In the genomic region with DNA sequence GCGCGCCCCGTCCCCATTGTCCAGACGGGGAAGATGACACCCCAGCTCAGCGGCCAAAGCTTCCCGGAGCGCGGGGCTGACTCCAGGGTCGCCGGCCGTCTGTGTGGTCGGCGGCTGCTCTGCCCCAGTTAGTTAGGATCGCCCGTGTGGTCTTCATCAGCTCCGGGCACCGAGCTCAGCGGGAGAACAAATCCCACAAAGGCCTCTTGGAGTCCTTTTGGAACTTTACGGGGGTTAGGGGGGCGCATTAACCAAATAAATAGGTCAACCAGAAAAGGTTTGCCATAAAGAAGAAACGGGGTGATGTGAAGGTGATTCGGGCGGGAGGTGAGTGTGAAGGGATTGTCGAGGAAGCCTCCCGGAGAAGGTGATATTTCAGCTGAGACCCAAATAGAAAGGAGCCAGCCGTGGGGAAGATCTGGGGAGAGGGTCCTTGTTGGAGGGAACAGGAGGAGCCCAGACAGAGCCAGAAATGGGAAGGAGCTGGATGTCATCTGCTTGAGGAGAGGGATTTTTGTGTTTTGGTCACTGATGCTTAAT, we compare ENCODE assay signal across 8 cellular contexts. TPM values are rescaled to one million over a fixed set of nuclear protein-coding genes. Genes with fewer than 3 reads are reported as not detected.
DNase-seq lines count a peak whose midpoint lies in the region; ATAC-seq, FAIRE-seq and TF ChIP-seq lines count a peak whose summit lies in the region.

No MANE protein-coding gene starts in this region.

- H3K4me1 Mint-ChIP-seq in activated CD4-positive, alpha-beta T cell treated with anti-CD3 and anti-CD28 coated beads for 36 hours, result peaks cover 46% of the 10 kb centered on the region
- peaks cover 16% of the 10 kb centered on the region for H3K4me1 Mint-ChIP-seq in WTC11

- no peak for FAIRE-seq in small intestine (lab: Jason Lieb, UNC)

- no peaks in the 10 kb centered on the region for H3K9me3 Mint-ChIP-seq in activated CD4-positive, alpha-beta T cell treated with anti-CD3 and anti-CD28 coated beads for 36 hours (ENCODE audit: low read depth)
- no peaks in the 10 kb centered on the region for H3K9me3 Mint-ChIP-seq in WTC11

- POLR2A ChIA-PET in activated CD4-positive, alpha-beta T cell treated with anti-CD3 and anti-CD28 coated beads for 36 hours (lab: Charles Lee), result interaction anchor here (0.6 to 2.9 kb wide), 6 partner anchors 10 to 636 kb away, joined by 3 to 24 read pairs (median 6); a partner anchor contains a TSS
- POLR2A ChIA-PET in WTC11 (lab: Charles Lee), result interaction anchor here (0.6 to 1.4 kb wide), 3 partner anchors 110 to 480 kb away, joined by 3 to 6 read pairs (median 5); a partner anchor contains a TSS

- ATAC-seq in activated CD4-positive, alpha-beta T cell treated with anti-CD3 and anti-CD28 coated beads for 36 hours, result no peak
- ATAC-seq in WTC11 (no peak), HG03175 (IDR thresholded peaks at IDR 0.05; ENCODE audit: unreplicated experiment) (no peak)

- H3K4me3 Mint-ChIP-seq in activated CD4-positive, alpha-beta T cell treated with anti-CD3 and anti-CD28 coated beads for 36 hours, result peak overlapping the region; percentile 96
- H3K4me3 Mint-ChIP-seq in WTC11, result peak overlapping the region; percentile 97

- CTCF ChIA-PET in activated CD4-positive, alpha-beta T cell treated with anti-CD3 and anti-CD28 coated beads for 36 hours (lab: Charles Lee), result interaction anchor here (0.6 to 4.4 kb wide), 6 partner anchors 8 to 1797 kb away, joined by 3 to 24 read pairs (median 3); no protein-coding TSS in a partner anchor
- CTCF ChIA-PET in WTC11 (lab: Charles Lee), result interaction anchor here (0.6 to 2.5 kb wide), 6 partner anchors 17 to 347 kb away, joined by 3 to 11 read pairs (median 6); a partner anchor contains a TSS

- WGBS in small intestine, 3 donors, result 1% methylated on average over 23 to 26 of the region's 26 CpGs

- TF ChIP-seq CTCF in WTC11 (IDR thresholded peaks at IDR 0.05), result no peak

- H3K9me3 ChIP-seq in small intestine (ENCODE audit: control insufficient read depth, low read depth), result no peaks in the 10 kb centered on the region

- peak overlapping the region; percentile 96 for H3K27ac Mint-ChIP-seq in activated CD4-positive, alpha-beta T cell treated with anti-CD3 and anti-CD28 coated beads for 36 hours
- peak overlapping the region; percentile 6; the same call in 1 of the 2 replicates for H3K27ac Mint-ChIP-seq in WTC11

- H3K36me3 ChIP-seq in small intestine (ENCODE audit: control insufficient read depth in 2 of 2, insufficient read depth in 2 of 2, low read length in 2 of 2), result no peaks in the 10 kb centered on the region

- DNase-seq in activated CD4-positive, alpha-beta T cell treated with anti-CD3 and anti-CD28 coated beads for 36 hours, result no peak
- no peak for DNase-seq in activated CD4-positive, alpha-beta T cell treated with anti-CD3 and anti-CD28 coated beads for 48 hours
- no peak for DNase-seq in WTC11 (ENCODE audit: low spot score)
- DNase-seq in glomerular visceral epithelial cell (ENCODE audit: extremely low spot score), result peak; percentile 2
- DNase-seq in small intestine, result peak; percentile 19
- no peak for DNase-seq in cerebellar cortex (ENCODE audit: low spot score)
- no peak for DNase-seq in GM03348 (ENCODE audit: low spot score)

- no peaks in the 10 kb centered on the region for H3K27me3 Mint-ChIP-seq in activated CD4-positive, alpha-beta T cell treated with anti-CD3 and anti-CD28 coated beads for 36 hours
- H3K27me3 Mint-ChIP-seq in WTC11 (ENCODE audit: low read depth), result no peaks in the 10 kb centered on the region

- H3K4me3 ChIP-seq in small intestine (ENCODE audit: low read depth in 1 of 2, low read length in 2 of 2), result peak overlapping the region; percentile 93 to 96

- no peaks in the 10 kb centered on the region for H3K27me3 ChIP-seq in small intestine (ENCODE audit: control insufficient read depth in 2 of 2, insufficient read depth in 2 of 2, low read length in 2 of 2)

- peak overlapping the region; percentile 77 to 86 for H3K27ac ChIP-seq in small intestine (ENCODE audit: low read depth in 1 of 2, low read length in 1 of 2)

- peaks cover 20% of the 10 kb centered on the region for H3K36me3 Mint-ChIP-seq in activated CD4-positive, alpha-beta T cell treated with anti-CD3 and anti-CD28 coated beads for 36 hours (ENCODE audit: low read depth)
- no peaks in the 10 kb centered on the region for H3K36me3 Mint-ChIP-seq in WTC11

- intact Hi-C loops in activated CD4-positive, alpha-beta T cell treated with anti-CD3 and anti-CD28 coated beads for 36 hours (cut with DNase I, micrococcal nuclease), result loop anchor here (1.0 to 10.0 kb wide), 15 partner anchors 41 to 852 kb away; a partner anchor contains a TSS

- no peaks in the 10 kb centered on the region for H3K4me1 ChIP-seq in small intestine (ENCODE audit: control insufficient read depth in 2 of 2, insufficient read depth in 1 of 2, low read depth in 1 of 2, low read length in 1 of 2)

TF ChIP-seq in WTC11, 78 proteins besides CTCF, POLR2A, EP300 and RAD21:
- TF ChIP-seq, protein P1, sequence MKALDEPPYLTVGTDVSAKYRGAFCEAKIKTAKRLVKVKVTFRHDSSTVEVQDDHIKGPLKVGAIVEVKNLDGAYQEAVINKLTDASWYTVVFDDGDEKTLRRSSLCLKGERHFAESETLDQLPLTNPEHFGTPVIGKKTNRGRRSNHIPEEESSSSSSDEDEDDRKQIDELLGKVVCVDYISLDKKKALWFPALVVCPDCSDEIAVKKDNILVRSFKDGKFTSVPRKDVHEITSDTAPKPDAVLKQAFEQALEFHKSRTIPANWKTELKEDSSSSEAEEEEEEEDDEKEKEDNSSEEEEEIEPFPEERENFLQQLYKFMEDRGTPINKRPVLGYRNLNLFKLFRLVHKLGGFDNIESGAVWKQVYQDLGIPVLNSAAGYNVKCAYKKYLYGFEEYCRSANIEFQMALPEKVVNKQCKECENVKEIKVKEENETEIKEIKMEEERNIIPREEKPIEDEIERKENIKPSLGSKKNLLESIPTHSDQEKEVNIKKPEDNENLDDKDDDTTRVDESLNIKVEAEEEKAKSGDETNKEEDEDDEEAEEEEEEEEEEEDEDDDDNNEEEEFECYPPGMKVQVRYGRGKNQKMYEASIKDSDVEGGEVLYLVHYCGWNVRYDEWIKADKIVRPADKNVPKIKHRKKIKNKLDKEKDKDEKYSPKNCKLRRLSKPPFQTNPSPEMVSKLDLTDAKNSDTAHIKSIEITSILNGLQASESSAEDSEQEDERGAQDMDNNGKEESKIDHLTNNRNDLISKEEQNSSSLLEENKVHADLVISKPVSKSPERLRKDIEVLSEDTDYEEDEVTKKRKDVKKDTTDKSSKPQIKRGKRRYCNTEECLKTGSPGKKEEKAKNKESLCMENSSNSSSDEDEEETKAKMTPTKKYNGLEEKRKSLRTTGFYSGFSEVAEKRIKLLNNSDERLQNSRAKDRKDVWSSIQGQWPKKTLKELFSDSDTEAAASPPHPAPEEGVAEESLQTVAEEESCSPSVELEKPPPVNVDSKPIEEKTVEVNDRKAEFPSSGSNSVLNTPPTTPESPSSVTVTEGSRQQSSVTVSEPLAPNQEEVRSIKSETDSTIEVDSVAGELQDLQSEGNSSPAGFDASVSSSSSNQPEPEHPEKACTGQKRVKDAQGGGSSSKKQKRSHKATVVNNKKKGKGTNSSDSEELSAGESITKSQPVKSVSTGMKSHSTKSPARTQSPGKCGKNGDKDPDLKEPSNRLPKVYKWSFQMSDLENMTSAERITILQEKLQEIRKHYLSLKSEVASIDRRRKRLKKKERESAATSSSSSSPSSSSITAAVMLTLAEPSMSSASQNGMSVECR (CRISPR knock-in tag; IDR thresholded peaks at IDR 0.05; ENCODE audit: borderline replicate concordance), result peak; percentile 32; the same call in 1 of the 2 replicates
- no peak for TF ChIP-seq ZNF232 (CRISPR knock-in tag; IDR thresholded peaks at IDR 0.05)

RNA-seq across cellular contexts. Expression of a gene that starts 0.7 kb away (rescaled TPM):
- 10 to 100 TPM; 71.9 to 79.1 TPM for total RNA-seq in activated CD4-positive, alpha-beta T cell treated with anti-CD3 and anti-CD28 coated beads for 36 hours
- total RNA-seq in WTC11 (2021), result 48.8 to 63.8 TPM (median 49.8 TPM) in 3 replicates
- polyA plus RNA-seq in small intestine, result 1 to 10 TPM; 3.2 to 8.2 (median 4.5) TPM

RNA-seq across cellular contexts. Expression of a gene that starts 41.9 kb away (rescaled TPM):
- 1 to 10 TPM; 4.4 to 4.5 TPM for total RNA-seq in activated CD4-positive, alpha-beta T cell treated with anti-CD3 and anti-CD28 coated beads for 36 hours
- total RNA-seq in WTC11 (2021), result 6.2 to 9.1 TPM (median 7.6 TPM) in 3 replicates
- 1 to 10 TPM in 1 of 3 donors, under 1 TPM in 2; 0.22 to 3.1 (median 0.81) TPM for polyA plus RNA-seq in small intestine

RNA-seq across cellular contexts. Expression of a gene that starts 49.3 kb away (rescaled TPM):
- total RNA-seq in activated CD4-positive, alpha-beta T cell treated with anti-CD3 and anti-CD28 coated beads for 36 hours, result under 1 TPM; 0.16 to 0.37 TPM
- total RNA-seq in WTC11 (2021), result 0.07 to 0.11 TPM (median 0.09 TPM) in 3 replicates
- polyA plus RNA-seq in small intestine, result under 1 TPM in 2 of 3 donors, not detected in 1; 0.22 to 0.45 TPM

Comparison
In these comparisons a context has a peak if more than half of its experiments do, and no peak if none do; other contexts are left out.
1. DNase-seq: peak in glomerular visceral epithelial cell (single experiment) and small intestine (single experiment); none in activated CD4-positive, alpha-beta T cell treated with anti-CD3 and anti-CD28 coated beads for 36 hours (single experiment), activated CD4-positive, alpha-beta T cell treated with anti-CD3 and anti-CD28 coated beads for 48 hours (single experiment), WTC11 (single experiment), cerebellar cortex (single experiment) and GM03348 (single experiment).